In the genomic region with DNA sequence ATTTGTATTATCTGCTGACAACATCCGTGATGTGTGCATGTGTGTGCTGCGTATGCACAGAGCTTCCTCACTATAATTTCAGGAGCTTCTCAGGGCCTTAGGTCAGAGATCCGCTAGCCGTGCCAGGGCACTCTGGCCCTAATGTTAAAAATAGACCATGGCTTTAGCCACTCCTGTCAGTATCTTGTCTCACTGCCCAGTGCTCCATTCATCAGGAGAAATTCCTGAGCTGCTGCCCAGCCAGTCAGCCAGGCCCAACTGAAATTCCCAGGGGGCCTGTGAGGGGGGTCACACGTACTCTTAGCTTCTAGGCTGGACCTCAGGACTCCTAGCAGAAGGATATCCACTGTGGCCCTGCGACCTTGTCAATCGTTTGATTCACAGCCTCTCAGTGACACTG, we compare ENCODE assay signal across 8 cellular contexts.
DNase-seq lines count a peak whose midpoint lies in the region; ATAC-seq, FAIRE-seq and TF ChIP-seq lines count a peak whose summit lies in the region.

No MANE protein-coding gene starts in this region.

- peaks cover 44% of the 10 kb centered on the region for H3K27me3 Mint-ChIP-seq in activated CD8-positive, alpha-beta T cell treated with anti-CD3 and anti-CD28 coated beads, Interleukin-2, amount 10 ng/mL, durations not matched to agents 7 days and 5 days (ENCODE audit: low read depth)
- peaks cover 5% of the 10 kb centered on the region for H3K27me3 Mint-ChIP-seq in activated CD8-positive, alpha-beta T cell treated with anti-CD3 and anti-CD28 coated beads for 36 hours

- no peak overlapping the region for H3K4ac ChIP-seq in H1 (replicated peaks; ENCODE audit: insufficient read length, low read depth, low read length)

- H3K27me3 ChIP-seq in H1 (replicated peaks in 1 of 4; ENCODE audit: control insufficient read depth in 3 of 4, extremely low read depth in 1 of 4, insufficient read depth in 3 of 4, low read length in 3 of 4) (no peaks in the 10 kb centered on the region; a peak in 1 of 7 replicates), upper lobe of left lung (no peaks in the 10 kb centered on the region)

- no peak overlapping the region for H2AFZ ChIP-seq in H1 (ENCODE audit: low read length)

- no peak overlapping the region for H4K91ac ChIP-seq in H1 (replicated peaks; ENCODE audit: insufficient read length, low read length)

- peak overlapping the region; percentile 0 to 63; a peak in 1 of 4 replicates for H3K4me2 ChIP-seq in H1 (ENCODE audit: insufficient read depth in 1 of 2, low read depth in 2 of 2, low read length in 2 of 2)

- H3K9me3 ChIP-seq in H1 (ENCODE audit: insufficient read depth in 2 of 2, low read depth in 1 of 2, low read length in 1 of 2): peaks cover 0 to 9% of the 10 kb centered on the region in 2 experiments; a peak in 2 of 4 replicates
- H3K9me3 ChIP-seq in upper lobe of left lung: no peaks in the 10 kb centered on the region

- H2BK15ac ChIP-seq in H1 (ENCODE audit: low read length): no peak overlapping the region

- no peaks in the 10 kb centered on the region for H3K79me1 ChIP-seq in H1 (ENCODE audit: low read depth, low read length)

- H3K9me3 Mint-ChIP-seq in activated CD8-positive, alpha-beta T cell treated with anti-CD3 and anti-CD28 coated beads, Interleukin-2, amount 10 ng/mL, durations not matched to agents 7 days and 5 days (ENCODE audit: insufficient read depth): peaks cover 4% of the 10 kb centered on the region
- H3K9me3 Mint-ChIP-seq in activated CD8-positive, alpha-beta T cell treated with anti-CD3 and anti-CD28 coated beads for 36 hours: no peaks in the 10 kb centered on the region

- CTCF ChIA-PET in activated CD8-positive, alpha-beta T cell treated with anti-CD3 and anti-CD28 coated beads, Interleukin-2, amount 10 ng/mL, durations not matched to agents 7 days and 5 days (lab: Charles Lee): interaction anchor here (0.9 to 3.5 kb wide), 3 partner anchors 110 to 140 kb away, joined by 3 to 36 read pairs (median 3); no protein-coding TSS in a partner anchor
- CTCF ChIA-PET in activated CD8-positive, alpha-beta T cell treated with anti-CD3 and anti-CD28 coated beads for 36 hours (lab: Charles Lee): interaction anchor here (0.5 to 3.9 kb wide), 7 partner anchors 10 to 124 kb away, joined by 3 to 40 read pairs (median 3); partner anchors contain the start of gene HAPLN3
- CTCF ChIA-PET in H1 (lab: Charles Lee; ENCODE audit: partially characterized antibody): interaction anchor here (0.6 to 3.2 kb wide), 26 partner anchors 8 to 362 kb away, joined by 3 to 20 read pairs (median 4); partner anchors contain the start of gene HAPLN3

- peak overlapping the region; percentile 19; the same call in 1 of the 2 replicates for H2BK12ac ChIP-seq in H1 (ENCODE audit: low read depth, low read length)

- H3K4me1 ChIP-seq in H1 (replicated peaks in 1 of 4; ENCODE audit: control insufficient read depth in 3 of 4, insufficient read depth in 4 of 4, low read length in 3 of 4): peaks cover 2 to 12% (median 3%) of the 10 kb centered on the region in 4 experiments; a peak in 5 of 7 replicates
- peaks cover 14 to 48% (median 29%) of the 10 kb centered on the region in 4 donors for H3K4me1 ChIP-seq in upper lobe of left lung

- H3K4me1 Mint-ChIP-seq in activated CD8-positive, alpha-beta T cell treated with anti-CD3 and anti-CD28 coated beads, Interleukin-2, amount 10 ng/mL, durations not matched to agents 7 days and 5 days (ENCODE audit: low read depth): peaks cover 31% of the 10 kb centered on the region
- peaks cover 12% of the 10 kb centered on the region for H3K4me1 Mint-ChIP-seq in activated CD8-positive, alpha-beta T cell treated with anti-CD3 and anti-CD28 coated beads for 36 hours (ENCODE audit: low read depth)

- no peak overlapping the region for H3K9ac ChIP-seq in H1 (replicated peaks in 1 of 4; ENCODE audit: extremely low read depth in 1 of 4, low read depth in 3 of 4, low read length in 3 of 4)

- TF ChIP-seq RAD21 in H1 (IDR thresholded peaks at IDR 0.05 in 1 of 2, conservative IDR thresholded peaks at IDR 0.05 in 1 of 2; ENCODE audit: low read depth in 2 of 2, low read length in 2 of 2): no peak

- peak overlapping the region; percentile 80 for H3K27ac Mint-ChIP-seq in activated CD8-positive, alpha-beta T cell treated with anti-CD3 and anti-CD28 coated beads, Interleukin-2, amount 10 ng/mL, durations not matched to agents 7 days and 5 days
- no peak overlapping the region for H3K27ac Mint-ChIP-seq in activated CD8-positive, alpha-beta T cell treated with anti-CD3 and anti-CD28 coated beads for 36 hours

- DNase-seq in activated CD8-positive, alpha-beta T cell treated with anti-CD3 and anti-CD28 coated beads, Interleukin-2, amount 10 ng/mL, durations not matched to agents 7 days and 5 days: no peak
- DNase-seq in activated CD8-positive, alpha-beta T cell treated with anti-CD3 and anti-CD28 coated beads for 36 hours: no peak
- no peak for DNase-seq in H1 (ENCODE audit: low read depth in 1 of 2, low spot score in 2 of 2)
- DNase-seq in myocyte (ENCODE audit: low read depth): peak; percentile 89
- no peak for DNase-seq in upper lobe of left lung
- no peak for DNase-seq in DMS153 treated with DMSO at 0.1 percent for 48 hours (lab: John Stamatoyannopoulos, UW; ENCODE audit: unreplicated experiment)

- no peaks in the 10 kb centered on the region for H3K36me3 Mint-ChIP-seq in activated CD8-positive, alpha-beta T cell treated with anti-CD3 and anti-CD28 coated beads, Interleukin-2, amount 10 ng/mL, durations not matched to agents 7 days and 5 days (ENCODE audit: low read depth)
- H3K36me3 Mint-ChIP-seq in activated CD8-positive, alpha-beta T cell treated with anti-CD3 and anti-CD28 coated beads for 36 hours (ENCODE audit: low read depth): no peaks in the 10 kb centered on the region

- H3K4me3 Mint-ChIP-seq in activated CD8-positive, alpha-beta T cell treated with anti-CD3 and anti-CD28 coated beads, Interleukin-2, amount 10 ng/mL, durations not matched to agents 7 days and 5 days: peak overlapping the region; percentile 74
- H3K4me3 Mint-ChIP-seq in activated CD8-positive, alpha-beta T cell treated with anti-CD3 and anti-CD28 coated beads for 36 hours: no peak overlapping the region

- no peak for TF ChIP-seq POLR2A in H1 (IDR thresholded peaks at IDR 0.05; ENCODE audit: control extremely low read depth in 1 of 2, low read depth in 2 of 2, low read length in 2 of 2)
- no peak for TF ChIP-seq POLR2A in upper lobe of left lung (IDR thresholded peaks at IDR 0.05)

- H3K23ac ChIP-seq in H1 (ENCODE audit: insufficient read length): no peak overlapping the region

- no peaks in the 10 kb centered on the region for H4K20me1 ChIP-seq in H1 (replicated peaks in 1 of 2; ENCODE audit: control insufficient read depth in 1 of 2, insufficient read depth in 2 of 2, low read length in 2 of 2)

- H4K8ac ChIP-seq in H1 (ENCODE audit: extremely low read depth, insufficient read depth, low read length): no peak overlapping the region

- no peak overlapping the region for H3K18ac ChIP-seq in H1 (ENCODE audit: extremely low read depth, low read length)

- no peaks in the 10 kb centered on the region for H3K23me2 ChIP-seq in H1 (ENCODE audit: low read depth, low read length)

- peak overlapping the region in 1 of 4 experiments; percentile 30; a peak in 1 of 8 replicates for H3K4me3 ChIP-seq in H1 (ENCODE audit: extremely low read depth in 1 of 4, insufficient read depth in 2 of 4, low read depth in 3 of 4, low read length in 4 of 4)
- no peak overlapping the region for H3K4me3 ChIP-seq in upper lobe of left lung

- whole genome bisulfite sequencing in H1 (ENCODE audit: extremely low coverage in 1 of 2, insufficient coverage in 1 of 2, insufficient read length in 1 of 2, insufficient replicate concordance in 2 of 2, low coverage in 1 of 2, low lambda C conversion rate in 2 of 2, missing lambda C conversion rate in 1 of 2), 2 experiments: 84% methylated on average over 7 of the region's 7 CpGs; no CpG with 5 or more reads in 1 of the 2 experiments
- 54 to 71% methylated on average over 7 of the region's 7 CpGs for WGBS in upper lobe of left lung, 2 donors

- POLR2A ChIA-PET in activated CD8-positive, alpha-beta T cell treated with anti-CD3 and anti-CD28 coated beads, Interleukin-2, amount 10 ng/mL, durations not matched to agents 7 days and 5 days (lab: Charles Lee): interaction anchor here (1.2 kb wide), 1 partner anchor 114 kb away, joined by 3 read pairs; no protein-coding TSS in a partner anchor
- POLR2A ChIA-PET in activated CD8-positive, alpha-beta T cell treated with anti-CD3 and anti-CD28 coated beads for 36 hours (lab: Charles Lee): no interaction called here
- POLR2A ChIA-PET in H1 (lab: Charles Lee; ENCODE audit: partially characterized antibody): interaction anchor here (0.8 to 7.1 kb wide), 10 partner anchors 14 to 139 kb away, joined by 3 to 57 read pairs (median 4); partner anchors contain the start of gene HAPLN3

- no peak overlapping the region for H3K14ac ChIP-seq in H1 (ENCODE audit: insufficient read length)

- no peak overlapping the region for H4K5ac ChIP-seq in H1 (ENCODE audit: insufficient read length, low read depth, low read length)

- H2BK120ac ChIP-seq in H1 (replicated peaks; ENCODE audit: low read depth, low read length): peak overlapping the region; percentile 18

- TF ChIP-seq CTCF in activated CD8-positive, alpha-beta T cell treated with anti-CD3 and anti-CD28 coated beads for 36 hours (IDR thresholded peaks at IDR 0.05): no peak
- no peak for TF ChIP-seq CTCF in H1 (IDR thresholded peaks at IDR 0.05; ENCODE audit: control extremely low read depth in 1 of 3, insufficient read depth in 1 of 3, low read depth in 1 of 3, low read length in 3 of 3)
- no peak for TF ChIP-seq CTCF in upper lobe of left lung (IDR thresholded peaks at IDR 0.05)

- 0 out of 2 replicates have a peak overlapping the region, but pooled peaks have one; percentile 33 for H2AK5ac ChIP-seq in H1 (ENCODE audit: low read depth, low read length)

- no peak for ATAC-seq in activated CD8-positive, alpha-beta T cell treated with anti-CD3 and anti-CD28 coated beads, Interleukin-2, amount 10 ng/mL, durations not matched to agents 7 days and 5 days
- no peak for ATAC-seq in activated CD8-positive, alpha-beta T cell treated with anti-CD3 and anti-CD28 coated beads for 36 hours
- ATAC-seq in upper lobe of left lung (ENCODE audit: low FRiP score in 2 of 2): peak in 1 of 2 donors; percentile 58
- ATAC-seq in HG02763 (IDR thresholded peaks at IDR 0.05; ENCODE audit: unreplicated experiment): no peak
- ATAC-seq in GM21447 (IDR thresholded peaks at IDR 0.05; ENCODE audit: unreplicated experiment): no peak

- no peak overlapping the region for H3K56ac ChIP-seq in H1 (replicated peaks; ENCODE audit: insufficient read length, low read depth, low read length)

- H3K27ac ChIP-seq in H1 (ENCODE audit: low read depth, low read length): no peak overlapping the region
- H3K27ac ChIP-seq in upper lobe of left lung: peak overlapping the region in 3 of 4 donors; percentile 44 to 54 (median 53)

- no peaks in the 10 kb centered on the region for H3K36me3 ChIP-seq in H1 (ENCODE audit: control insufficient read depth in 2 of 4, insufficient read depth in 4 of 4, low read length in 3 of 4)
- no peaks in the 10 kb centered on the region for H3K36me3 ChIP-seq in upper lobe of left lung

- no peak overlapping the region for H2BK5ac ChIP-seq in H1 (ENCODE audit: low read depth, low read length)

- no peaks in the 10 kb centered on the region for H3K79me2 ChIP-seq in H1 (ENCODE audit: control insufficient read depth in 1 of 2, insufficient read depth in 2 of 2, low read length in 2 of 2)

- FAIRE-seq in H1 (lab: Jason Lieb, UNC): no peak

- no peak for TF ChIP-seq EP300 in H1 (IDR thresholded peaks at IDR 0.05; ENCODE audit: borderline replicate concordance in 1 of 2, low read depth in 2 of 2, low read length in 2 of 2)
- TF ChIP-seq EP300 in upper lobe of left lung (IDR thresholded peaks at IDR 0.05): no peak

- no peak overlapping the region for H2BK20ac ChIP-seq in H1 (ENCODE audit: low read length)

- intact Hi-C loops in activated CD8-positive, alpha-beta T cell treated with anti-CD3 and anti-CD28 coated beads for 36 hours (cut with micrococcal nuclease): loop anchor here (5.0 kb wide), 1 partner anchor 116 kb away; no protein-coding TSS in a partner anchor
